In genomic region chr9:129746092-129746760, GRCh38 we compare ENCODE assay signal across 1 cellular context.
TF ChIP-seq lines count a peak whose summit lies in the region.

No MANE protein-coding gene starts in this region.

TF ChIP-seq in IMR-90, 13 proteins besides CTCF, POLR2A, EP300 and RAD21:
- no peak for TF ChIP-seq CHD1 (IDR thresholded peaks at IDR 0.05; ENCODE audit: low read depth, low read length)
- no peak for TF ChIP-seq MXI1 (IDR thresholded peaks at IDR 0.05; ENCODE audit: borderline replicate concordance, low read depth, low read length)
